ENCODE assay signal across 1 cellular context in the genomic region with DNA sequence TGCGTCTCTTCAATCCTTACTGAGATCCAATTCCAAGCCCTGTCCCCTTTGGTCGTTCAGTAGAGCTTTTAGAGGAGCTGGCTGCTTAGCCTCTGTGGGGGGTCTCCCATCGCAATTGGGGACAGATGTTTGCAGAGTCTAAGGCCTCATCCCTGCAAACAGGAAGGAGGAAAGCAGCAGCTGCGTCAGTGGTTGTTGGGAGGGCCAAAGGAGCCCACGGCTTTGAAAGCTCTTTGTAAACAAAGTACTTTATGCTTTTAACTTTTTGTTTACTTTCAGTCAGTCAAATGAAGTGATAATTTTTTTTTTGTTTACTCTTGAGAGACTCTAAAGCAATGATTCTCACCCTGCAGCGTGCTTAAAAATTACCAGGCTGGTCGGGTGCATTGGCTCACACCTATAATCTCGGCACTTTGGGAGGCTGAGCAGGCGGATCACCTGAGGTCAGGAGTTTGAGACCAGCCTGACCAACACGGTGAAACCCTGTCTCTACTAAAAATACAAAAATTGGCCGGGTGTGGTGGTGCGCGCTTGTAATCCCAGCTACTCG.
TF ChIP-seq lines count a peak whose summit lies in the region.

No MANE protein-coding gene starts in this region.

TF ChIP-seq in HepG2, 621 proteins besides CTCF, POLR2A, EP300 and RAD21 (continued from another document and continues in another):
- TF ChIP-seq, protein P1, sequence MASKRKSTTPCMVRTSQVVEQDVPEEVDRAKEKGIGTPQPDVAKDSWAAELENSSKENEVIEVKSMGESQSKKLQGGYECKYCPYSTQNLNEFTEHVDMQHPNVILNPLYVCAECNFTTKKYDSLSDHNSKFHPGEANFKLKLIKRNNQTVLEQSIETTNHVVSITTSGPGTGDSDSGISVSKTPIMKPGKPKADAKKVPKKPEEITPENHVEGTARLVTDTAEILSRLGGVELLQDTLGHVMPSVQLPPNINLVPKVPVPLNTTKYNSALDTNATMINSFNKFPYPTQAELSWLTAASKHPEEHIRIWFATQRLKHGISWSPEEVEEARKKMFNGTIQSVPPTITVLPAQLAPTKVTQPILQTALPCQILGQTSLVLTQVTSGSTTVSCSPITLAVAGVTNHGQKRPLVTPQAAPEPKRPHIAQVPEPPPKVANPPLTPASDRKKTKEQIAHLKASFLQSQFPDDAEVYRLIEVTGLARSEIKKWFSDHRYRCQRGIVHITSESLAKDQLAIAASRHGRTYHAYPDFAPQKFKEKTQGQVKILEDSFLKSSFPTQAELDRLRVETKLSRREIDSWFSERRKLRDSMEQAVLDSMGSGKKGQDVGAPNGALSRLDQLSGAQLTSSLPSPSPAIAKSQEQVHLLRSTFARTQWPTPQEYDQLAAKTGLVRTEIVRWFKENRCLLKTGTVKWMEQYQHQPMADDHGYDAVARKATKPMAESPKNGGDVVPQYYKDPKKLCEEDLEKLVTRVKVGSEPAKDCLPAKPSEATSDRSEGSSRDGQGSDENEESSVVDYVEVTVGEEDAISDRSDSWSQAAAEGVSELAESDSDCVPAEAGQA (IDR thresholded peaks at IDR 0.05; ENCODE audit: low read depth) = no peak
- TF ChIP-seq, protein P1 (CRISPR knock-in tag; IDR thresholded peaks at IDR 0.05; ENCODE audit: borderline replicate concordance) = no peak
- TF ChIP-seq FOXP1 (IDR thresholded peaks at IDR 0.05) = peak; percentile 62; the same call in 1 of the 2 replicates
- TF ChIP-seq FOXP1 (CRISPR knock-in tag; IDR thresholded peaks at IDR 0.05) = peak; percentile 92
- TF ChIP-seq, protein P2, sequence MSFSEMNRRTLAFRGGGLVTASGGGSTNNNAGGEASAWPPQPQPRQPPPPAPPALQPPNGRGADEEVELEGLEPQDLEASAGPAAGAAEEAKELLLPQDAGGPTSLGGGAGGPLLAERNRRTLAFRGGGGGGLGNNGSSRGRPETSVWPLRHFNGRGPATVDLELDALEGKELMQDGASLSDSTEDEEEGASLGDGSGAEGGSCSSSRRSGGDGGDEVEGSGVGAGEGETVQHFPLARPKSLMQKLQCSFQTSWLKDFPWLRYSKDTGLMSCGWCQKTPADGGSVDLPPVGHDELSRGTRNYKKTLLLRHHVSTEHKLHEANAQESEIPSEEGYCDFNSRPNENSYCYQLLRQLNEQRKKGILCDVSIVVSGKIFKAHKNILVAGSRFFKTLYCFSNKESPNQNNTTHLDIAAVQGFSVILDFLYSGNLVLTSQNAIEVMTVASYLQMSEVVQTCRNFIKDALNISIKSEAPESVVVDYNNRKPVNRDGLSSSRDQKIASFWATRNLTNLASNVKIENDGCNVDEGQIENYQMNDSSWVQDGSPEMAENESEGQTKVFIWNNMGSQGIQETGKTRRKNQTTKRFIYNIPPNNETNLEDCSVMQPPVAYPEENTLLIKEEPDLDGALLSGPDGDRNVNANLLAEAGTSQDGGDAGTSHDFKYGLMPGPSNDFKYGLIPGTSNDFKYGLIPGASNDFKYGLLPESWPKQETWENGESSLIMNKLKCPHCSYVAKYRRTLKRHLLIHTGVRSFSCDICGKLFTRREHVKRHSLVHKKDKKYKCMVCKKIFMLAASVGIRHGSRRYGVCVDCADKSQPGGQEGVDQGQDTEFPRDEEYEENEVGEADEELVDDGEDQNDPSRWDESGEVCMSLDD (CRISPR knock-in tag; IDR thresholded peaks at IDR 0.05; ENCODE audit: borderline replicate concordance) = no peak
- no peak for TF ChIP-seq ZNF33A (CRISPR knock-in tag; IDR thresholded peaks at IDR 0.05; ENCODE audit: borderline replicate concordance)
- no peak for TF ChIP-seq MEIS2 (CRISPR knock-in tag; IDR thresholded peaks at IDR 0.05)
- TF ChIP-seq, protein P3, sequence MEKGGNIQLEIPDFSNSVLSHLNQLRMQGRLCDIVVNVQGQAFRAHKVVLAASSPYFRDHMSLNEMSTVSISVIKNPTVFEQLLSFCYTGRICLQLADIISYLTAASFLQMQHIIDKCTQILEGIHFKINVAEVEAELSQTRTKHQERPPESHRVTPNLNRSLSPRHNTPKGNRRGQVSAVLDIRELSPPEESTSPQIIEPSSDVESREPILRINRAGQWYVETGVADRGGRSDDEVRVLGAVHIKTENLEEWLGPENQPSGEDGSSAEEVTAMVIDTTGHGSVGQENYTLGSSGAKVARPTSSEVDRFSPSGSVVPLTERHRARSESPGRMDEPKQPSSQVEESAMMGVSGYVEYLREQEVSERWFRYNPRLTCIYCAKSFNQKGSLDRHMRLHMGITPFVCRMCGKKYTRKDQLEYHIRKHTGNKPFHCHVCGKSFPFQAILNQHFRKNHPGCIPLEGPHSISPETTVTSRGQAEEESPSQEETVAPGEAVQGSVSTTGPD (CRISPR knock-in tag; IDR thresholded peaks at IDR 0.05) = no peak
- TF ChIP-seq ELF3 (CRISPR knock-in tag; IDR thresholded peaks at IDR 0.05) = 0 out of 2 replicates have a peak, but pooled peaks have one; percentile 38
- TF ChIP-seq RARA (CRISPR knock-in tag; IDR thresholded peaks at IDR 0.05) = peak; percentile 37; the same call in 1 of the 2 replicates
- no peak; the same call in 1 of the 2 replicates for TF ChIP-seq ZNF34 (CRISPR knock-in tag; IDR thresholded peaks at IDR 0.05; ENCODE audit: borderline replicate concordance)
- no peak for TF ChIP-seq ZNF225 (CRISPR knock-in tag; IDR thresholded peaks at IDR 0.05)
- no peak for TF ChIP-seq ZNF790 (CRISPR knock-in tag; IDR thresholded peaks at IDR 0.05; ENCODE audit: borderline replicate concordance)
- no peak for TF ChIP-seq ARID2 (CRISPR knock-in tag; IDR thresholded peaks at IDR 0.05; ENCODE audit: borderline replicate concordance)
- TF ChIP-seq GATAD2A (CRISPR knock-in tag; IDR thresholded peaks at IDR 0.05) = peak; percentile 62
- TF ChIP-seq, protein P4, sequence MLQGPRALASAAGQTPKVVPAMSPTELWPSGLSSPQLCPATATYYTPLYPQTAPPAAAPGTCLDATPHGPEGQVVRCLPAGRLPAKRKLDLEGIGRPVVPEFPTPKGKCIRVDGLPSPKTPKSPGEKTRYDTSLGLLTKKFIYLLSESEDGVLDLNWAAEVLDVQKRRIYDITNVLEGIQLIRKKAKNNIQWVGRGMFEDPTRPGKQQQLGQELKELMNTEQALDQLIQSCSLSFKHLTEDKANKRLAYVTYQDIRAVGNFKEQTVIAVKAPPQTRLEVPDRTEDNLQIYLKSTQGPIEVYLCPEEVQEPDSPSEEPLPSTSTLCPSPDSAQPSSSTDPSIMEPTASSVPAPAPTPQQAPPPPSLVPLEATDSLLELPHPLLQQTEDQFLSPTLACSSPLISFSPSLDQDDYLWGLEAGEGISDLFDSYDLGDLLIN (CRISPR knock-in tag; IDR thresholded peaks at IDR 0.05; ENCODE audit: borderline replicate concordance) = no peak
- TF ChIP-seq, protein P5, sequence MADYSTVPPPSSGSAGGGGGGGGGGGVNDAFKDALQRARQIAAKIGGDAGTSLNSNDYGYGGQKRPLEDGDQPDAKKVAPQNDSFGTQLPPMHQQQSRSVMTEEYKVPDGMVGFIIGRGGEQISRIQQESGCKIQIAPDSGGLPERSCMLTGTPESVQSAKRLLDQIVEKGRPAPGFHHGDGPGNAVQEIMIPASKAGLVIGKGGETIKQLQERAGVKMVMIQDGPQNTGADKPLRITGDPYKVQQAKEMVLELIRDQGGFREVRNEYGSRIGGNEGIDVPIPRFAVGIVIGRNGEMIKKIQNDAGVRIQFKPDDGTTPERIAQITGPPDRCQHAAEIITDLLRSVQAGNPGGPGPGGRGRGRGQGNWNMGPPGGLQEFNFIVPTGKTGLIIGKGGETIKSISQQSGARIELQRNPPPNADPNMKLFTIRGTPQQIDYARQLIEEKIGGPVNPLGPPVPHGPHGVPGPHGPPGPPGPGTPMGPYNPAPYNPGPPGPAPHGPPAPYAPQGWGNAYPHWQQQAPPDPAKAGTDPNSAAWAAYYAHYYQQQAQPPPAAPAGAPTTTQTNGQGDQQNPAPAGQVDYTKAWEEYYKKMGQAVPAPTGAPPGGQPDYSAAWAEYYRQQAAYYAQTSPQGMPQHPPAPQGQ (CRISPR knock-in tag; IDR thresholded peaks at IDR 0.05; ENCODE audit: borderline replicate concordance) = no peak
- TF ChIP-seq NFKB2 (CRISPR knock-in tag; IDR thresholded peaks at IDR 0.05; ENCODE audit: borderline replicate concordance) = no peak
- TF ChIP-seq CBX1 (IDR thresholded peaks at IDR 0.05; ENCODE audit: low read depth) = no peak
- TF ChIP-seq, protein P6, sequence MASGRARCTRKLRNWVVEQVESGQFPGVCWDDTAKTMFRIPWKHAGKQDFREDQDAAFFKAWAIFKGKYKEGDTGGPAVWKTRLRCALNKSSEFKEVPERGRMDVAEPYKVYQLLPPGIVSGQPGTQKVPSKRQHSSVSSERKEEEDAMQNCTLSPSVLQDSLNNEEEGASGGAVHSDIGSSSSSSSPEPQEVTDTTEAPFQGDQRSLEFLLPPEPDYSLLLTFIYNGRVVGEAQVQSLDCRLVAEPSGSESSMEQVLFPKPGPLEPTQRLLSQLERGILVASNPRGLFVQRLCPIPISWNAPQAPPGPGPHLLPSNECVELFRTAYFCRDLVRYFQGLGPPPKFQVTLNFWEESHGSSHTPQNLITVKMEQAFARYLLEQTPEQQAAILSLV (CRISPR knock-in tag; IDR thresholded peaks at IDR 0.05; ENCODE audit: borderline replicate concordance) = no peak
- TF ChIP-seq ZMYM2 (CRISPR knock-in tag; IDR thresholded peaks at IDR 0.05) = no peak
- TF ChIP-seq, protein P7, sequence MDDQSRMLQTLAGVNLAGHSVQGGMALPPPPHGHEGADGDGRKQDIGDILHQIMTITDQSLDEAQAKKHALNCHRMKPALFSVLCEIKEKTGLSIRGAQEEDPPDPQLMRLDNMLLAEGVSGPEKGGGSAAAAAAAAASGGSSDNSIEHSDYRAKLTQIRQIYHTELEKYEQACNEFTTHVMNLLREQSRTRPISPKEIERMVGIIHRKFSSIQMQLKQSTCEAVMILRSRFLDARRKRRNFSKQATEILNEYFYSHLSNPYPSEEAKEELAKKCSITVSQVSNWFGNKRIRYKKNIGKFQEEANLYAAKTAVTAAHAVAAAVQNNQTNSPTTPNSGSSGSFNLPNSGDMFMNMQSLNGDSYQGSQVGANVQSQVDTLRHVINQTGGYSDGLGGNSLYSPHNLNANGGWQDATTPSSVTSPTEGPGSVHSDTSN (CRISPR knock-in tag; IDR thresholded peaks at IDR 0.05; ENCODE audit: borderline replicate concordance) = no peak
- TF ChIP-seq TEAD3 (CRISPR knock-in tag; optimal IDR thresholded peaks at IDR 0.05; ENCODE audit: borderline replicate concordance) = no peak
- TF ChIP-seq, protein P8, sequence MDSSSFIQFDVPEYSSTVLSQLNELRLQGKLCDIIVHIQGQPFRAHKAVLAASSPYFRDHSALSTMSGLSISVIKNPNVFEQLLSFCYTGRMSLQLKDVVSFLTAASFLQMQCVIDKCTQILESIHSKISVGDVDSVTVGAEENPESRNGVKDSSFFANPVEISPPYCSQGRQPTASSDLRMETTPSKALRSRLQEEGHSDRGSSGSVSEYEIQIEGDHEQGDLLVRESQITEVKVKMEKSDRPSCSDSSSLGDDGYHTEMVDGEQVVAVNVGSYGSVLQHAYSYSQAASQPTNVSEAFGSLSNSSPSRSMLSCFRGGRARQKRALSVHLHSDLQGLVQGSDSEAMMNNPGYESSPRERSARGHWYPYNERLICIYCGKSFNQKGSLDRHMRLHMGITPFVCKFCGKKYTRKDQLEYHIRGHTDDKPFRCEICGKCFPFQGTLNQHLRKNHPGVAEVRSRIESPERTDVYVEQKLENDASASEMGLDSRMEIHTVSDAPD (CRISPR knock-in tag; IDR thresholded peaks at IDR 0.05) = peak; percentile 21; the same call in 1 of the 2 replicates
- TF ChIP-seq ETV6 (CRISPR knock-in tag; conservative IDR thresholded peaks at IDR 0.05) = no peak
- no peak for TF ChIP-seq ZNF674 (CRISPR knock-in tag; IDR thresholded peaks at IDR 0.05; ENCODE audit: low read depth)
- TF ChIP-seq, protein P9, sequence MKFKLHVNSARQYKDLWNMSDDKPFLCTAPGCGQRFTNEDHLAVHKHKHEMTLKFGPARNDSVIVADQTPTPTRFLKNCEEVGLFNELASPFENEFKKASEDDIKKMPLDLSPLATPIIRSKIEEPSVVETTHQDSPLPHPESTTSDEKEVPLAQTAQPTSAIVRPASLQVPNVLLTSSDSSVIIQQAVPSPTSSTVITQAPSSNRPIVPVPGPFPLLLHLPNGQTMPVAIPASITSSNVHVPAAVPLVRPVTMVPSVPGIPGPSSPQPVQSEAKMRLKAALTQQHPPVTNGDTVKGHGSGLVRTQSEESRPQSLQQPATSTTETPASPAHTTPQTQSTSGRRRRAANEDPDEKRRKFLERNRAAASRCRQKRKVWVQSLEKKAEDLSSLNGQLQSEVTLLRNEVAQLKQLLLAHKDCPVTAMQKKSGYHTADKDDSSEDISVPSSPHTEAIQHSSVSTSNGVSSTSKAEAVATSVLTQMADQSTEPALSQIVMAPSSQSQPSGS (CRISPR knock-in tag; IDR thresholded peaks at IDR 0.05) = peak; percentile 28; the same call in 1 of the 2 replicates
- no peak for TF ChIP-seq KDM5B (CRISPR knock-in tag; IDR thresholded peaks at IDR 0.05; ENCODE audit: borderline replicate concordance)
- TF ChIP-seq ZNF557 (CRISPR knock-in tag; IDR thresholded peaks at IDR 0.05) = 0 out of 2 replicates have a peak, but pooled peaks have one; percentile 31
- no peak for TF ChIP-seq DR1 (CRISPR knock-in tag; IDR thresholded peaks at IDR 0.05)
